ENCODE assay signal across 8 cellular contexts in the genomic region with DNA sequence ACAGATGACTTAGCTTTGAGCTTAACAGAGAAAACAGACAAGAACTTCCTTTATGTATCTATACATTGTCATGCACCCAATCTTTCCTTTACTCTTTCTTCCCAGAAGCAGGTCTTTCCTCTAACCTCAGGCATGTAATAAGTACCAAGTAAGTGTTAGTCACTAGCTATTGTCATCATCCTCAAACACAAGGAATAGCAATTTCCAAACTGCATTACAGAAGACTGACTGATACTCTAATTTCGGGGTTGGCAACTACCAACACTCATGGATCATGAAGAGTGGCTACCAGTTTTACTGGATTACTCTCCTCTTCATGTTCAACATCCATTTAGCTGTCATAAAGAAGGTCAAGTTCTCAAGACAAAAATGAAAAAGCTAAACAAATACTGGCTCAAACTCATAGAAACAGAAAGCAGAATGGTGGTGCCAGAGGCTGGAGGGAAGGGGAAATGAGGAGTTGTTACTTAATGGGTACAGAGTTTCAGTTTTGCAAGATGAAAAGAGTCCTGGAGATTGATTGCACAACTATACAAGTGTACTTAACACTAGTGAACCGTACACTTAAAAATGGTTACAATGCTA.
DNase-seq lines count a peak whose midpoint lies in the region; ATAC-seq and TF ChIP-seq lines count a peak whose summit lies in the region.

No MANE protein-coding gene starts in this region.

- intact Hi-C loops in sciatic nerve (cut with DNase I) = no loop called here

- no peak overlapping the region for H3K4me3 Mint-ChIP-seq in endothelial cell (ENCODE audit: unreplicated experiment)

- H3K27ac Mint-ChIP-seq in endothelial cell (ENCODE audit: unreplicated experiment) = no peak overlapping the region

- peaks cover 7% of the 10 kb centered on the region for H3K4me1 Mint-ChIP-seq in endothelial cell (ENCODE audit: unreplicated experiment)

- H3K9me3 Mint-ChIP-seq in endothelial cell (ENCODE audit: unreplicated experiment) = no peaks in the 10 kb centered on the region

- peak; percentile 79 for DNase-seq in RKO (ENCODE audit: low spot score)
- peak; percentile 22 for DNase-seq in epithelial cell of proximal tubule (ENCODE audit: low read depth)
- DNase-seq in sciatic nerve (ENCODE audit: low spot score) = no peak
- DNase-seq in cortex of kidney (lab: John Stamatoyannopoulos, UW) = no peak
- no peak for DNase-seq in endothelial cell (ENCODE audit: low spot score)
- DNase-seq in stimulated activated CD8-positive, alpha-beta memory T cell treated with anti-CD3 and anti-CD28 coated beads, Interleukin-4, amount 100 ng/mL, for 48 hours = no peak

- H3K4me3 ChIP-seq in epithelial cell of proximal tubule (ENCODE audit: low read depth, low read length) = no peak overlapping the region

- H3K27me3 Mint-ChIP-seq in endothelial cell (ENCODE audit: unreplicated experiment) = no peaks in the 10 kb centered on the region

- ATAC-seq in GM18502 (IDR thresholded peaks at IDR 0.05; ENCODE audit: poor library complexity, unreplicated experiment) = peak; percentile 61
- peak; percentile 71 for ATAC-seq in HG02852 (IDR thresholded peaks at IDR 0.05; ENCODE audit: unreplicated experiment)
- ATAC-seq in sciatic nerve = peak; percentile 46

- no peaks in the 10 kb centered on the region for H3K36me3 Mint-ChIP-seq in endothelial cell (ENCODE audit: low read depth, unreplicated experiment)

- no peak for TF ChIP-seq CTCF in epithelial cell of proximal tubule (conservative IDR thresholded peaks at IDR 0.05; ENCODE audit: low read depth, low read length)
- no peak for TF ChIP-seq CTCF in endothelial cell (IDR thresholded peaks at IDR 0.05; ENCODE audit: unreplicated experiment)

Comparison
In these comparisons a context has a peak if more than half of its experiments do, and no peak if none do; other contexts are left out.
1. DNase-seq: peak in RKO (single experiment) and epithelial cell of proximal tubule (single experiment); none in sciatic nerve (single experiment), cortex of kidney (single experiment), endothelial cell (single experiment) and stimulated activated CD8-positive, alpha-beta memory T cell treated with anti-CD3 and anti-CD28 coated beads, Interleukin-4, amount 100 ng/mL, for 48 hours (single experiment).
2. Peak in every context shown above with its lines, with median percentiles within 50 percentile points of each other: ATAC-seq.